Comparison of ENCODE assay signal across 8 cellular contexts in genomic region chr14:100108042-100108825, GRCh38. TPM values are rescaled to one million over a fixed set of nuclear protein-coding genes. Genes with fewer than 3 reads are reported as not detected.
DNase-seq lines count a peak whose midpoint lies in the region; ATAC-seq and TF ChIP-seq lines count a peak whose summit lies in the region.

No MANE protein-coding gene starts in this region.

- peak; percentile 85 for TF ChIP-seq CTCF in OCI-LY3 (IDR thresholded peaks at IDR 0.05; ENCODE audit: low read depth, low read length)
- peak; percentile 78 to 89 (median 82) for TF ChIP-seq CTCF in esophagus muscularis mucosa (IDR thresholded peaks at IDR 0.05)
- TF ChIP-seq CTCF in nephron (IDR thresholded peaks at IDR 0.05; ENCODE audit: unreplicated experiment in 3 of 3) = peak; percentile 80 to 92 (median 81)

- TF ChIP-seq EP300 in esophagus muscularis mucosa (IDR thresholded peaks at IDR 0.05) = no peak

- H3K4me1 ChIP-seq in OCI-LY3 (ENCODE audit: low read length) (peaks cover 6% of the 10 kb centered on the region), esophagus muscularis mucosa (peaks cover 52 to 60% (median 55%) of the 10 kb centered on the region in 4 donors)

- DNase-seq in CD1c-positive myeloid dendritic cell (ENCODE audit: extremely low spot score) (peak; percentile 67), HT1080 (ENCODE audit: low read depth) (peak; percentile 70), esophagus muscularis mucosa (ENCODE audit: extremely low spot score) (peak; percentile 94)
- DNase-seq in activated T-cell treated with anti-CD3 and anti-CD28 coated beads, Interleukin-2, amount 50 U/mL, for 1 hour = peak; percentile 92

- H3K27ac ChIP-seq in OCI-LY3 (ENCODE audit: low read length) (no peak overlapping the region), esophagus muscularis mucosa (replicated peaks in 1 of 4) (no peak overlapping the region)

- H3K4me3 ChIP-seq in OCI-LY3 (ENCODE audit: low read length) (no peak overlapping the region), esophagus muscularis mucosa (no peak overlapping the region)

- peaks cover 7% of the 10 kb centered on the region for H3K36me3 Mint-ChIP-seq in nephron (ENCODE audit: low read depth)
- H3K36me3 Mint-ChIP-seq in stimulated activated naive CD8-positive, alpha-beta T cell treated with anti-CD3 and anti-CD28 coated beads, Interleukin-15, Interleukin-2, amounts not matched to agents 100 ng/mL and 50 ng/mL, for 24 hours (ENCODE audit: low read depth) = peaks cover 60% of the 10 kb centered on the region

- H3K27me3 ChIP-seq in OCI-LY3 (ENCODE audit: low read depth, low read length) (no peaks in the 10 kb centered on the region), esophagus muscularis mucosa (no peaks in the 10 kb centered on the region)

- H3K9me3 ChIP-seq in OCI-LY3 (ENCODE audit: insufficient read depth, low read length) (no peaks in the 10 kb centered on the region), esophagus muscularis mucosa (no peaks in the 10 kb centered on the region)

- H3K9ac ChIP-seq in OCI-LY3 (ENCODE audit: low read length) = no peak overlapping the region

- no peak overlapping the region for H2AFZ ChIP-seq in OCI-LY3 (ENCODE audit: low read depth, low read length)

- H3K36me3 ChIP-seq in OCI-LY3 (replicated peaks; ENCODE audit: low read depth, low read length) (no peaks in the 10 kb centered on the region), esophagus muscularis mucosa (peaks cover 0 to 7% (median 3%) of the 10 kb centered on the region in 4 donors)

- ATAC-seq in GM19455 (IDR thresholded peaks at IDR 0.05; ENCODE audit: unreplicated experiment) = peak; percentile 75

- H3K79me2 ChIP-seq in OCI-LY3 (ENCODE audit: low read length) = no peaks in the 10 kb centered on the region

- no peak overlapping the region for H3K4me2 ChIP-seq in OCI-LY3 (ENCODE audit: low read length)

- H3K27ac Mint-ChIP-seq in nephron = peak overlapping the region; percentile 23 to 63 (median 24)
- H3K27ac Mint-ChIP-seq in stimulated activated naive CD8-positive, alpha-beta T cell treated with anti-CD3 and anti-CD28 coated beads, Interleukin-15, Interleukin-2, amounts not matched to agents 100 ng/mL and 50 ng/mL, for 24 hours = peak overlapping the region; percentile 86

- intact Hi-C loops in esophagus muscularis mucosa (cut with DNase I) = loop anchor here (2.0 to 5.0 kb wide), 2 partner anchors 84 to 125 kb away; no protein-coding TSS in a partner anchor

- H3K27me3 Mint-ChIP-seq in nephron (ENCODE audit: low read depth) = no peaks in the 10 kb centered on the region
- no peaks in the 10 kb centered on the region for H3K27me3 Mint-ChIP-seq in stimulated activated naive CD8-positive, alpha-beta T cell treated with anti-CD3 and anti-CD28 coated beads, Interleukin-15, Interleukin-2, amounts not matched to agents 100 ng/mL and 50 ng/mL, for 24 hours

- H3K4me1 Mint-ChIP-seq in nephron = peaks cover 43% of the 10 kb centered on the region
- H3K4me1 Mint-ChIP-seq in stimulated activated naive CD8-positive, alpha-beta T cell treated with anti-CD3 and anti-CD28 coated beads, Interleukin-15, Interleukin-2, amounts not matched to agents 100 ng/mL and 50 ng/mL, for 24 hours (ENCODE audit: low read depth) = peaks cover 71% of the 10 kb centered on the region

- TF ChIP-seq POLR2A in esophagus muscularis mucosa (IDR thresholded peaks at IDR 0.05; ENCODE audit: low read depth) = no peak

- H4K20me1 ChIP-seq in OCI-LY3 (ENCODE audit: insufficient read depth, low read length) = no peaks in the 10 kb centered on the region

- H3K9me3 Mint-ChIP-seq in nephron = no peaks in the 10 kb centered on the region
- no peaks in the 10 kb centered on the region for H3K9me3 Mint-ChIP-seq in stimulated activated naive CD8-positive, alpha-beta T cell treated with anti-CD3 and anti-CD28 coated beads, Interleukin-15, Interleukin-2, amounts not matched to agents 100 ng/mL and 50 ng/mL, for 24 hours

- no peak overlapping the region for H3K4me3 Mint-ChIP-seq in nephron
- peak overlapping the region; percentile 12 for H3K4me3 Mint-ChIP-seq in stimulated activated naive CD8-positive, alpha-beta T cell treated with anti-CD3 and anti-CD28 coated beads, Interleukin-15, Interleukin-2, amounts not matched to agents 100 ng/mL and 50 ng/mL, for 24 hours

- WGBS in esophagus muscularis mucosa = 36% methylated on average over 13 of the region's 13 CpGs

RNA-seq across cellular contexts. Expression of gene EVL, which starts 43.0 kb away (rescaled TPM):
- 11.4 and 21.7 TPM in 2 replicates for total RNA-seq in HT1080 (2014; rRNA removed; shearing (Covaris generic))
- polyA plus RNA-seq in HT1080 (2015; cell fraction: cytosol; rRNA removed) = 17.0 and 21.3 TPM in 2 replicates
- polyA plus RNA-seq in HT1080 (2015; cell fraction: nucleus; rRNA removed) = 17.0 and 23.1 TPM in 2 replicates
- 10 to 100 TPM; 27.0 to 43.9 (median 37.3) TPM for total RNA-seq in esophagus muscularis mucosa

RNA-seq across cellular contexts. Expression of gene DEGS2, which starts 51.2 kb away (rescaled TPM):
- total RNA-seq in HT1080 (2014; rRNA removed; shearing (Covaris generic)) = not detected in 2 replicates
- not detected in 2 replicates for polyA plus RNA-seq in HT1080 (2015; cell fraction: cytosol; rRNA removed)
- polyA plus RNA-seq in HT1080 (2015; cell fraction: nucleus; rRNA removed) = 0.04 TPM in 1 of 2 replicates, not detected in the other
- total RNA-seq in esophagus muscularis mucosa = under 1 TPM in 3 of 4 donors, not detected in 1; 0.06 to 0.33 (median 0.11) TPM
